In genomic region chr1:231604276-231604621, GRCh38 we compare ENCODE assay signal across 11 cellular contexts. TPM values are rescaled to one million over a fixed set of nuclear protein-coding genes. Genes with fewer than 3 reads are reported as not detected.
DNase-seq lines count a peak whose midpoint lies in the region; ATAC-seq and TF ChIP-seq lines count a peak whose summit lies in the region.
"Had no signal": no experiment of that assay in that cellular context is flagged by ENCODE, and none has a peak within 500 bp of the region (broad histone marks: within the 10 kb centered on the region; RNA-seq: fewer than 3 reads in every experiment).

No MANE protein-coding gene starts in this region.

- no peak for DNase-seq in T-helper 2 cell treated with Interferon-gamma antibody and Interleukin-4, amounts not matched to agents 5 μg/mL and 100 μg/mL, for 36 hours (ENCODE audit: low spot score)
- no peak for DNase-seq in T-helper 2 cell
- no peak for DNase-seq in Karpas-422
- DNase-seq in osteocyte (ENCODE audit: extremely low spot score, unreplicated experiment), result no peak
- DNase-seq in LoVo (ENCODE audit: low spot score), result no peak
- DNase-seq: heart left ventricle, left cardiac atrium had no signal

- H3K27ac Mint-ChIP-seq in T-helper 2 cell treated with Interferon-gamma antibody and Interleukin-4, amounts not matched to agents 5 μg/mL and 100 μg/mL, for 36 hours, result no peak overlapping the region
- H3K27ac Mint-ChIP-seq in brain, result peak overlapping the region in 1 of 5 experiments; percentile 32
- no peak overlapping the region for H3K27ac Mint-ChIP-seq in osteocyte (ENCODE audit: unreplicated experiment)

- no peaks in the 10 kb centered on the region for H3K36me3 ChIP-seq in Karpas-422 (ENCODE audit: insufficient read depth, low read length)
- H3K36me3 ChIP-seq: heart left ventricle had no signal

- peaks cover 37% of the 10 kb centered on the region for H3K4me1 ChIP-seq in Karpas-422 (ENCODE audit: low read length)

- H3K4me3 Mint-ChIP-seq in T-helper 2 cell treated with Interferon-gamma antibody and Interleukin-4, amounts not matched to agents 5 μg/mL and 100 μg/mL, for 36 hours, result peak overlapping the region; percentile 90
- H3K4me3 Mint-ChIP-seq in brain, result peak overlapping the region in 1 of 5 experiments; percentile 87
- H3K4me3 Mint-ChIP-seq in osteocyte (ENCODE audit: unreplicated experiment), result peak overlapping the region; percentile 82

- H3K9me3 Mint-ChIP-seq in T-helper 2 cell treated with Interferon-gamma antibody and Interleukin-4, amounts not matched to agents 5 μg/mL and 100 μg/mL, for 36 hours, result peaks cover 3% of the 10 kb centered on the region
- peaks cover 2 to 12% (median 8%) of the 10 kb centered on the region in 5 experiments for H3K9me3 Mint-ChIP-seq in brain
- H3K9me3 Mint-ChIP-seq in osteocyte (ENCODE audit: unreplicated experiment), result no peaks in the 10 kb centered on the region

- H3K9me3 ChIP-seq in Karpas-422 (ENCODE audit: low read length), result no peaks in the 10 kb centered on the region

- peaks cover 8% of the 10 kb centered on the region for H3K4me1 Mint-ChIP-seq in T-helper 2 cell treated with Interferon-gamma antibody and Interleukin-4, amounts not matched to agents 5 μg/mL and 100 μg/mL, for 36 hours (ENCODE audit: low read depth)
- H3K4me1 Mint-ChIP-seq in brain, result peaks cover 18% of the 10 kb centered on the region
- H3K4me1 Mint-ChIP-seq in osteocyte (ENCODE audit: unreplicated experiment), result peaks cover 10% of the 10 kb centered on the region

- H3K27me3 Mint-ChIP-seq in T-helper 2 cell treated with Interferon-gamma antibody and Interleukin-4, amounts not matched to agents 5 μg/mL and 100 μg/mL, for 36 hours (ENCODE audit: low read depth), result peaks cover 30% of the 10 kb centered on the region
- peaks cover 3% of the 10 kb centered on the region for H3K27me3 Mint-ChIP-seq in brain
- peaks cover 3% of the 10 kb centered on the region for H3K27me3 Mint-ChIP-seq in osteocyte (ENCODE audit: unreplicated experiment)

- H3K79me2 ChIP-seq in Karpas-422 (ENCODE audit: low read length), result no peaks in the 10 kb centered on the region

- no peak overlapping the region for H2AFZ ChIP-seq in Karpas-422 (ENCODE audit: low read length)

- H3K9me2 ChIP-seq in Karpas-422 (replicated peaks; ENCODE audit: insufficient read depth, low read length), result no peaks in the 10 kb centered on the region

- no peak overlapping the region for H3K27ac ChIP-seq in Karpas-422 (ENCODE audit: low read length)
- H3K27ac ChIP-seq: epithelial cell of prostate had no signal

- TF ChIP-seq CTCF in brain (conservative IDR thresholded peaks at IDR 0.05), result peak; percentile 4 to 9
- no peak for TF ChIP-seq CTCF in osteocyte (IDR thresholded peaks at IDR 0.05)

- no peaks in the 10 kb centered on the region for H3K36me3 Mint-ChIP-seq in T-helper 2 cell treated with Interferon-gamma antibody and Interleukin-4, amounts not matched to agents 5 μg/mL and 100 μg/mL, for 36 hours (ENCODE audit: low read depth)
- no peaks in the 10 kb centered on the region for H3K36me3 Mint-ChIP-seq in brain
- H3K36me3 Mint-ChIP-seq in osteocyte (ENCODE audit: unreplicated experiment), result peaks cover 3% of the 10 kb centered on the region

- H4K20me1 ChIP-seq in Karpas-422 (ENCODE audit: insufficient read depth, low read depth, low read length), result no peaks in the 10 kb centered on the region

- peak overlapping the region; percentile 99 for H3K4me2 ChIP-seq in Karpas-422 (ENCODE audit: low read depth, low read length, poor library complexity, severe bottlenecking)

- H3K4me3 ChIP-seq in Karpas-422 (ENCODE audit: low read length), result no peak overlapping the region

- ATAC-seq in HG03196 (IDR thresholded peaks at IDR 0.05; ENCODE audit: unreplicated experiment), result no peak
- ATAC-seq in HG03045 (IDR thresholded peaks at IDR 0.05; ENCODE audit: unreplicated experiment), result no peak

- H3K9ac ChIP-seq in Karpas-422 (ENCODE audit: low read length), result peak overlapping the region; percentile 64; the same call in 1 of the 2 replicates

- H3K27me3 ChIP-seq in Karpas-422 (ENCODE audit: low read length), result 0 out of 2 replicates have a peak, but pooled peaks cover 2% of the 10 kb centered on the region
- H3K27me3 ChIP-seq: heart left ventricle had no signal

RNA-seq across cellular contexts. Expression of gene DISC1, which starts 22.3 kb away (rescaled TPM):
- total RNA-seq in Karpas-422 (2014; rRNA removed; shearing (Covaris generic); ENCODE audit: low replicate concordance), result 4.3 and 6.4 TPM in 2 replicates
- polyA plus RNA-seq in brain (ENCODE audit: insufficient read depth, low read depth, low replicate concordance), result 3.3 TPM
- 15.6 and 16.0 TPM in 2 replicates for total RNA-seq in osteocyte
